Comparison of ENCODE assay signal across 1 cellular context in the genomic region with DNA sequence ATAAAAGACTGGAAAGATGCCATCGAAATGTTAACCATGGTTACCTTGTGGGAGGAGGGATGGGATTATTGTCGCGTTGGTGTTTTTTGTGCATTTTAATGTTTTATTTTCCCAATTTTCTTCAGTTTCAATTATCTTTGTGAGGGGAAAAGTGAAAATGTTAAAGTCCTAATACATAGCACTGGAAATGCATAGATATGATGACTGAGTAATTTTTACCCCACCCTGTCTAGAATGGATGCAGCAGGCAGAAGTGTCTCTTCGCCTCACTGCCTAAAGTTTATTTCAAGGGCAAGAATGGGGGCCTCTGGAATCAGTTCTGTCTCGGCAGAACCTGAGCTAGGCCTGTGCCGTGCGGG.
TF ChIP-seq lines count a peak whose summit lies in the region.

No MANE protein-coding gene starts in this region.

TF ChIP-seq in GM12878, 131 proteins besides CTCF, POLR2A, EP300 and RAD21:
- TF ChIP-seq MEF2A (IDR thresholded peaks at IDR 0.05; ENCODE audit: insufficient read depth, low read depth, low read length) = no peak
- no peak for TF ChIP-seq RAD51 (IDR thresholded peaks at IDR 0.05)
- TF ChIP-seq JUND (IDR thresholded peaks at IDR 0.05; ENCODE audit: low read depth, low read length) = no peak
- no peak for TF ChIP-seq CEBPB (IDR thresholded peaks at IDR 0.05; ENCODE audit: borderline replicate concordance in 1 of 2, low read depth in 2 of 2, low read length in 2 of 2)
- no peak for TF ChIP-seq TCF12 (IDR thresholded peaks at IDR 0.05; ENCODE audit: low read depth, low read length)
- no peak for TF ChIP-seq NR2C1 (IDR thresholded peaks at IDR 0.05)
- TF ChIP-seq, protein P1, sequence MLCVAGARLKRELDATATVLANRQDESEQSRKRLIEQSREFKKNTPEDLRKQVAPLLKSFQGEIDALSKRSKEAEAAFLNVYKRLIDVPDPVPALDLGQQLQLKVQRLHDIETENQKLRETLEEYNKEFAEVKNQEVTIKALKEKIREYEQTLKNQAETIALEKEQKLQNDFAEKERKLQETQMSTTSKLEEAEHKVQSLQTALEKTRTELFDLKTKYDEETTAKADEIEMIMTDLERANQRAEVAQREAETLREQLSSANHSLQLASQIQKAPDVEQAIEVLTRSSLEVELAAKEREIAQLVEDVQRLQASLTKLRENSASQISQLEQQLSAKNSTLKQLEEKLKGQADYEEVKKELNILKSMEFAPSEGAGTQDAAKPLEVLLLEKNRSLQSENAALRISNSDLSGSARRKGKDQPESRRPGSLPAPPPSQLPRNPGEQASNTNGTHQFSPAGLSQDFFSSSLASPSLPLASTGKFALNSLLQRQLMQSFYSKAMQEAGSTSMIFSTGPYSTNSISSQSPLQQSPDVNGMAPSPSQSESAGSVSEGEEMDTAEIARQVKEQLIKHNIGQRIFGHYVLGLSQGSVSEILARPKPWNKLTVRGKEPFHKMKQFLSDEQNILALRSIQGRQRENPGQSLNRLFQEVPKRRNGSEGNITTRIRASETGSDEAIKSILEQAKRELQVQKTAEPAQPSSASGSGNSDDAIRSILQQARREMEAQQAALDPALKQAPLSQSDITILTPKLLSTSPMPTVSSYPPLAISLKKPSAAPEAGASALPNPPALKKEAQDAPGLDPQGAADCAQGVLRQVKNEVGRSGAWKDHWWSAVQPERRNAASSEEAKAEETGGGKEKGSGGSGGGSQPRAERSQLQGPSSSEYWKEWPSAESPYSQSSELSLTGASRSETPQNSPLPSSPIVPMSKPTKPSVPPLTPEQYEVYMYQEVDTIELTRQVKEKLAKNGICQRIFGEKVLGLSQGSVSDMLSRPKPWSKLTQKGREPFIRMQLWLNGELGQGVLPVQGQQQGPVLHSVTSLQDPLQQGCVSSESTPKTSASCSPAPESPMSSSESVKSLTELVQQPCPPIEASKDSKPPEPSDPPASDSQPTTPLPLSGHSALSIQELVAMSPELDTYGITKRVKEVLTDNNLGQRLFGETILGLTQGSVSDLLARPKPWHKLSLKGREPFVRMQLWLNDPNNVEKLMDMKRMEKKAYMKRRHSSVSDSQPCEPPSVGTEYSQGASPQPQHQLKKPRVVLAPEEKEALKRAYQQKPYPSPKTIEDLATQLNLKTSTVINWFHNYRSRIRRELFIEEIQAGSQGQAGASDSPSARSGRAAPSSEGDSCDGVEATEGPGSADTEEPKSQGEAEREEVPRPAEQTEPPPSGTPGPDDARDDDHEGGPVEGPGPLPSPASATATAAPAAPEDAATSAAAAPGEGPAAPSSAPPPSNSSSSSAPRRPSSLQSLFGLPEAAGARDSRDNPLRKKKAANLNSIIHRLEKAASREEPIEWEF (IDR thresholded peaks at IDR 0.05; ENCODE audit: insufficient replicate concordance, low read depth, low read length) = no peak
- no peak for TF ChIP-seq NFXL1 (IDR thresholded peaks at IDR 0.05; ENCODE audit: borderline replicate concordance)
- TF ChIP-seq ZSCAN29 (IDR thresholded peaks at IDR 0.05) = no peak
- no peak for TF ChIP-seq ZNF274 (IDR thresholded peaks at IDR 0.05; ENCODE audit: insufficient read depth, insufficient read length)
- TF ChIP-seq, protein P2, sequence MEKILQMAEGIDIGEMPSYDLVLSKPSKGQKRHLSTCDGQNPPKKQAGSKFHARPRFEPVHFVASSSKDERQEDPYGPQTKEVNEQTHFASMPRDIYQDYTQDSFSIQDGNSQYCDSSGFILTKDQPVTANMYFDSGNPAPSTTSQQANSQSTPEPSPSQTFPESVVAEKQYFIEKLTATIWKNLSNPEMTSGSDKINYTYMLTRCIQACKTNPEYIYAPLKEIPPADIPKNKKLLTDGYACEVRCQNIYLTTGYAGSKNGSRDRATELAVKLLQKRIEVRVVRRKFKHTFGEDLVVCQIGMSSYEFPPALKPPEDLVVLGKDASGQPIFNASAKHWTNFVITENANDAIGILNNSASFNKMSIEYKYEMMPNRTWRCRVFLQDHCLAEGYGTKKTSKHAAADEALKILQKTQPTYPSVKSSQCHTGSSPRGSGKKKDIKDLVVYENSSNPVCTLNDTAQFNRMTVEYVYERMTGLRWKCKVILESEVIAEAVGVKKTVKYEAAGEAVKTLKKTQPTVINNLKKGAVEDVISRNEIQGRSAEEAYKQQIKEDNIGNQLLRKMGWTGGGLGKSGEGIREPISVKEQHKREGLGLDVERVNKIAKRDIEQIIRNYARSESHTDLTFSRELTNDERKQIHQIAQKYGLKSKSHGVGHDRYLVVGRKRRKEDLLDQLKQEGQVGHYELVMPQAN (conservative IDR thresholded peaks at IDR 0.05) = no peak
- no peak for TF ChIP-seq BRCA1 (IDR thresholded peaks at IDR 0.05; ENCODE audit: low read depth, low read length)
- no peak for TF ChIP-seq STAT3 (IDR thresholded peaks at IDR 0.05; ENCODE audit: low read depth, low read length)
TF ChIP-seq in GM12878: peak in this region for 0.
